In the genomic region with DNA sequence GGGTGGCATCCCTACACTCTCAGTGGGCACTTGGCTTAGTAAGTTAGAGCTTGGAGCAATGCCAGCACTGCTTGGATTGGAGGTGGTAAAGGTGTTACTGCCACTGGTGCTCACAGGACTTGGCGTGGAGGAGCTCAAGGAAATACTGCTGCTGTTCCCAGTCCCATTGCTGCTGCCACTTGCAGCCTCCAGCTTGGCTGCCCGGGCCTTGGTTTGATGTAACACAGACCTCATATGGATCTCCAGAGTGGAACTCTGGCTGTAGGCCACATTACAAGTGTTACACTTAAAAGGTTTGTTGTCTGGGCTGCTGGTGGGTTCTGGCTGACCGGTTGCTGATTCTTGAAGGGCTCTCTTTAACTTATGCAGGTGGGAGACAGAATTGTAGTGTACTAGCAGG, we compare ENCODE assay signal across 18 cellular contexts.
"Had no signal": no experiment of that assay in that cellular context is flagged by ENCODE, and none has a peak within 500 bp of the region (broad histone marks: within the 10 kb centered on the region; RNA-seq: fewer than 3 reads in every experiment).

No MANE protein-coding gene starts in this region.

- H3K27ac Mint-ChIP-seq: activated CD4-positive, alpha-beta T cell treated with anti-CD3 and anti-CD28 coated beads, Interleukin-2, amount 10 ng/mL, durations not matched to agents 24 days and 14 days; activated naive CD4-positive, alpha-beta T cell treated with anti-CD3 and anti-CD28 coated beads, Interleukin-2, amount 50 U/mL, for 24 hours; endodermal cell; naive thymus-derived CD4-positive, alpha-beta T cell; T-helper 17 cell; WTC11 had no signal

- H3K9me3 Mint-ChIP-seq: activated CD4-positive, alpha-beta T cell treated with anti-CD3 and anti-CD28 coated beads, Interleukin-2, amount 10 ng/mL, durations not matched to agents 24 days and 14 days; activated naive CD4-positive, alpha-beta T cell treated with anti-CD3 and anti-CD28 coated beads, Interleukin-2, amount 50 U/mL, for 24 hours; endodermal cell; WTC11 had no signal

- H3K27me3 ChIP-seq: body of pancreas, transverse colon had no signal

- ATAC-seq: body of pancreas; naive thymus-derived CD4-positive, alpha-beta T cell; T-helper 17 cell; WTC11 had no signal

- H3K9me3 ChIP-seq: body of pancreas, transverse colon had no signal

- H3K4me3 ChIP-seq: body of pancreas, lung, skin epidermis, transverse colon had no signal

- H3K27me3 Mint-ChIP-seq: activated CD4-positive, alpha-beta T cell treated with anti-CD3 and anti-CD28 coated beads, Interleukin-2, amount 10 ng/mL, durations not matched to agents 24 days and 14 days; activated naive CD4-positive, alpha-beta T cell treated with anti-CD3 and anti-CD28 coated beads, Interleukin-2, amount 50 U/mL, for 24 hours; naive thymus-derived CD4-positive, alpha-beta T cell; T-helper 17 cell had no signal

- H2AFZ ChIP-seq: parathyroid adenoma had no signal

- H3K4me3 Mint-ChIP-seq: activated CD4-positive, alpha-beta T cell treated with anti-CD3 and anti-CD28 coated beads, Interleukin-2, amount 10 ng/mL, durations not matched to agents 24 days and 14 days; activated naive CD4-positive, alpha-beta T cell treated with anti-CD3 and anti-CD28 coated beads, Interleukin-2, amount 50 U/mL, for 24 hours; endodermal cell; naive thymus-derived CD4-positive, alpha-beta T cell; T-helper 17 cell; WTC11 had no signal

- H3K9ac ChIP-seq: parathyroid adenoma had no signal

- H3K27ac ChIP-seq: body of pancreas, parathyroid adenoma, skin epidermis had no signal

- H3K4me1 ChIP-seq: parathyroid adenoma, transverse colon had no signal

- DNase-seq: activated CD4-positive, alpha-beta T cell treated with anti-CD3 and anti-CD28 coated beads, Interleukin-2, amount 10 ng/mL, durations not matched to agents 24 days and 14 days; body of pancreas; cerebellar nuclear complex; dermis blood vessel endothelial cell; endodermal cell; erythroblast; hypothalamus; kidney glomerular epithelial cell; midbrain; naive thymus-derived CD4-positive, alpha-beta T cell; retina; T-helper 17 cell; transverse colon had no signal

- H3K4me1 Mint-ChIP-seq: activated CD4-positive, alpha-beta T cell treated with anti-CD3 and anti-CD28 coated beads, Interleukin-2, amount 10 ng/mL, durations not matched to agents 24 days and 14 days; activated naive CD4-positive, alpha-beta T cell treated with anti-CD3 and anti-CD28 coated beads, Interleukin-2, amount 50 U/mL, for 24 hours; endodermal cell; naive thymus-derived CD4-positive, alpha-beta T cell; T-helper 17 cell had no signal
